9 cellular contexts compared by ENCODE assay signal in genomic region chr1:19483261-19483660, GRCh38. TPM values are rescaled to one million over a fixed set of nuclear protein-coding genes. Genes with fewer than 3 reads are reported as not detected.
DNase-seq lines count a peak whose midpoint lies in the region; ATAC-seq lines count a peak whose summit lies in the region.
"Had no signal": no experiment of that assay in that cellular context is flagged by ENCODE, and none has a peak within 500 bp of the region (broad histone marks: within the 10 kb centered on the region; RNA-seq: fewer than 3 reads in every experiment).

No MANE protein-coding gene starts in this region.

- no peak overlapping the region for H3K9ac ChIP-seq in iPS-15b (ENCODE audit: low read depth, low read length)

- H3K27me3 ChIP-seq in iPS-15b (ENCODE audit: control insufficient read depth, insufficient read depth, low read length): no peaks in the 10 kb centered on the region
- H3K27me3 ChIP-seq: SJCRH30 had no signal

- H3K4me3 ChIP-seq in iPS-15b (ENCODE audit: low read depth, low read length): peak overlapping the region; percentile 96
- H3K4me3 ChIP-seq: SJCRH30 had no signal

- CTCF ChIA-PET in activated CD4-positive, alpha-beta T cell treated with anti-CD3 and anti-CD28 coated beads for 36 hours (lab: Charles Lee): interaction anchor here (0.6 to 1.5 kb wide), 6 partner anchors 22 to 179 kb away, joined by 3 to 6 read pairs (median 4); no protein-coding TSS in a partner anchor
- CTCF ChIA-PET in activated CD8-positive, alpha-beta T cell treated with anti-CD3 and anti-CD28 coated beads, Interleukin-2, amount 10 ng/mL, durations not matched to agents 7 days and 5 days (lab: Charles Lee): interaction anchor here (0.6 to 2.4 kb wide), 12 partner anchors 10 to 231 kb away, joined by 3 to 13 read pairs (median 4); partner anchors contain the start of gene MRTO4

- peaks cover 3% of the 10 kb centered on the region for H3K36me3 ChIP-seq in iPS-15b (ENCODE audit: control insufficient read depth, insufficient read depth, low read length)

- peaks cover 42% of the 10 kb centered on the region for H3K4me1 ChIP-seq in iPS-15b (ENCODE audit: control insufficient read depth, insufficient read depth, low read length)

- POLR2A ChIA-PET in activated CD4-positive, alpha-beta T cell treated with anti-CD3 and anti-CD28 coated beads for 36 hours (lab: Charles Lee): interaction anchor here (0.5 kb wide), 1 partner anchor 172 kb away, joined by 3 read pairs; no protein-coding TSS in a partner anchor
- POLR2A ChIA-PET in activated CD8-positive, alpha-beta T cell treated with anti-CD3 and anti-CD28 coated beads, Interleukin-2, amount 10 ng/mL, durations not matched to agents 7 days and 5 days (lab: Charles Lee): interaction anchor here (1.0 to 13.1 kb wide), 7 partner anchors 15 to 116 kb away, joined by 3 to 194 read pairs (median 6); no protein-coding TSS in a partner anchor

- peak overlapping the region; percentile 96 for H3K4me3 Mint-ChIP-seq in activated CD4-positive, alpha-beta T cell treated with anti-CD3 and anti-CD28 coated beads for 36 hours
- H3K4me3 Mint-ChIP-seq in activated CD8-positive, alpha-beta T cell treated with anti-CD3 and anti-CD28 coated beads, Interleukin-2, amount 10 ng/mL, durations not matched to agents 7 days and 5 days: peak overlapping the region; percentile 95
- peak overlapping the region; percentile 94 for H3K4me3 Mint-ChIP-seq in stimulated activated naive CD8-positive, alpha-beta T cell treated with anti-CD3 and anti-CD28 coated beads, Interleukin-15, Interleukin-2, amounts not matched to agents 100 ng/mL and 50 ng/mL, for 24 hours

- H3K9me3 Mint-ChIP-seq in activated CD4-positive, alpha-beta T cell treated with anti-CD3 and anti-CD28 coated beads for 36 hours (ENCODE audit: low read depth): no peaks in the 10 kb centered on the region
- H3K9me3 Mint-ChIP-seq in activated CD8-positive, alpha-beta T cell treated with anti-CD3 and anti-CD28 coated beads, Interleukin-2, amount 10 ng/mL, durations not matched to agents 7 days and 5 days (ENCODE audit: insufficient read depth): no peaks in the 10 kb centered on the region
- no peaks in the 10 kb centered on the region for H3K9me3 Mint-ChIP-seq in stimulated activated naive CD8-positive, alpha-beta T cell treated with anti-CD3 and anti-CD28 coated beads, Interleukin-15, Interleukin-2, amounts not matched to agents 100 ng/mL and 50 ng/mL, for 24 hours

- peak; percentile 50 for ATAC-seq in activated CD4-positive, alpha-beta T cell treated with anti-CD3 and anti-CD28 coated beads for 36 hours
- ATAC-seq in activated CD8-positive, alpha-beta T cell treated with anti-CD3 and anti-CD28 coated beads, Interleukin-2, amount 10 ng/mL, durations not matched to agents 7 days and 5 days: no peak
- ATAC-seq in HG02678 (IDR thresholded peaks at IDR 0.05; ENCODE audit: unreplicated experiment): no peak

- peak overlapping the region; percentile 91 for H3K27ac Mint-ChIP-seq in activated CD4-positive, alpha-beta T cell treated with anti-CD3 and anti-CD28 coated beads for 36 hours
- H3K27ac Mint-ChIP-seq in activated CD8-positive, alpha-beta T cell treated with anti-CD3 and anti-CD28 coated beads, Interleukin-2, amount 10 ng/mL, durations not matched to agents 7 days and 5 days: peak overlapping the region; percentile 92
- peak overlapping the region; percentile 93 for H3K27ac Mint-ChIP-seq in stimulated activated naive CD8-positive, alpha-beta T cell treated with anti-CD3 and anti-CD28 coated beads, Interleukin-15, Interleukin-2, amounts not matched to agents 100 ng/mL and 50 ng/mL, for 24 hours

- H3K4me1 Mint-ChIP-seq in activated CD4-positive, alpha-beta T cell treated with anti-CD3 and anti-CD28 coated beads for 36 hours: peaks cover 75% of the 10 kb centered on the region
- peaks cover 75% of the 10 kb centered on the region for H3K4me1 Mint-ChIP-seq in activated CD8-positive, alpha-beta T cell treated with anti-CD3 and anti-CD28 coated beads, Interleukin-2, amount 10 ng/mL, durations not matched to agents 7 days and 5 days (ENCODE audit: low read depth)
- peaks cover 78% of the 10 kb centered on the region for H3K4me1 Mint-ChIP-seq in stimulated activated naive CD8-positive, alpha-beta T cell treated with anti-CD3 and anti-CD28 coated beads, Interleukin-15, Interleukin-2, amounts not matched to agents 100 ng/mL and 50 ng/mL, for 24 hours (ENCODE audit: low read depth)

- H3K9me3 ChIP-seq in iPS-15b (ENCODE audit: control insufficient read depth, insufficient read depth, low read length): no peaks in the 10 kb centered on the region
- H3K9me3 ChIP-seq: SJCRH30 had no signal

- intact Hi-C loops in activated CD4-positive, alpha-beta T cell treated with anti-CD3 and anti-CD28 coated beads for 36 hours (cut with DNase I, micrococcal nuclease): loop anchor here in 1 of 2 experiments (5.0 kb wide), 1 partner anchor 36 kb away; no protein-coding TSS in a partner anchor

- H3K27me3 Mint-ChIP-seq in activated CD4-positive, alpha-beta T cell treated with anti-CD3 and anti-CD28 coated beads for 36 hours: no peaks in the 10 kb centered on the region
- H3K27me3 Mint-ChIP-seq in activated CD8-positive, alpha-beta T cell treated with anti-CD3 and anti-CD28 coated beads, Interleukin-2, amount 10 ng/mL, durations not matched to agents 7 days and 5 days (ENCODE audit: low read depth): no peaks in the 10 kb centered on the region
- no peaks in the 10 kb centered on the region for H3K27me3 Mint-ChIP-seq in stimulated activated naive CD8-positive, alpha-beta T cell treated with anti-CD3 and anti-CD28 coated beads, Interleukin-15, Interleukin-2, amounts not matched to agents 100 ng/mL and 50 ng/mL, for 24 hours

- peaks cover 32% of the 10 kb centered on the region for H3K36me3 Mint-ChIP-seq in activated CD4-positive, alpha-beta T cell treated with anti-CD3 and anti-CD28 coated beads for 36 hours (ENCODE audit: low read depth)
- peaks cover 45% of the 10 kb centered on the region for H3K36me3 Mint-ChIP-seq in activated CD8-positive, alpha-beta T cell treated with anti-CD3 and anti-CD28 coated beads, Interleukin-2, amount 10 ng/mL, durations not matched to agents 7 days and 5 days (ENCODE audit: low read depth)
- peaks cover 26% of the 10 kb centered on the region for H3K36me3 Mint-ChIP-seq in stimulated activated naive CD8-positive, alpha-beta T cell treated with anti-CD3 and anti-CD28 coated beads, Interleukin-15, Interleukin-2, amounts not matched to agents 100 ng/mL and 50 ng/mL, for 24 hours (ENCODE audit: low read depth)

- DNase-seq in activated CD4-positive, alpha-beta T cell treated with anti-CD3 and anti-CD28 coated beads for 36 hours: peak; percentile 69
- no peak for DNase-seq in activated CD4-positive, alpha-beta T cell treated with anti-CD3 and anti-CD28 coated beads, Interleukin-2, amount 50 U/mL, for 1 hour
- DNase-seq in activated CD8-positive, alpha-beta T cell treated with anti-CD3 and anti-CD28 coated beads, Interleukin-2, amount 10 ng/mL, durations not matched to agents 7 days and 5 days: peak; percentile 54
- DNase-seq in NCI-H345 (lab: John Stamatoyannopoulos, UW) (no peak), NCI-H446 treated with DMSO at 0.1 percent for 48 hours (lab: John Stamatoyannopoulos, UW) (no peak)
- DNase-seq: SJCRH30 had no signal

RNA-seq across cellular contexts. Expression of gene CAPZB, which starts 2.1 kb away (rescaled TPM):
- total RNA-seq in activated CD4-positive, alpha-beta T cell treated with anti-CD3 and anti-CD28 coated beads for 36 hours: 100 to 1,000 TPM; 320 to 346 TPM
- total RNA-seq in activated CD8-positive, alpha-beta T cell treated with anti-CD3 and anti-CD28 coated beads, Interleukin-2, amount 10 ng/mL, durations not matched to agents 7 days and 5 days: 100 to 1,000 TPM; 492 to 518 TPM

Comparison
In these comparisons a context has a peak if more than half of its experiments do, and no peak if none do; other contexts are left out.
1. DNase-seq: peak in activated CD4-positive, alpha-beta T cell treated with anti-CD3 and anti-CD28 coated beads for 36 hours (single experiment) and activated CD8-positive, alpha-beta T cell treated with anti-CD3 and anti-CD28 coated beads, Interleukin-2, amount 10 ng/mL, durations not matched to agents 7 days and 5 days (single experiment); none in activated CD4-positive, alpha-beta T cell treated with anti-CD3 and anti-CD28 coated beads, Interleukin-2, amount 50 U/mL, for 1 hour (single experiment), NCI-H345 (single experiment) and NCI-H446 treated with DMSO at 0.1 percent for 48 hours (single experiment).
2. Peak in every context shown above with its lines, with median percentiles within 50 percentile points of each other: H3K27ac Mint-ChIP-seq and H3K4me3 Mint-ChIP-seq.